In genomic region chr2:42879913-42880737, GRCh38 we compare ENCODE assay signal across 2 cellular contexts.
A peak's percentile ranks its signal among the peaks of the same experiment; 100 is the strongest.
TF ChIP-seq lines count a peak whose summit lies in the region.

No MANE protein-coding gene starts in this region.

TF ChIP-seq in endothelial cell of umbilical vein, 7 proteins besides CTCF, POLR2A, EP300 and RAD21 (continued from another document):
- peak; percentile 34 for TF ChIP-seq GATA2 (IDR thresholded peaks at IDR 0.05; ENCODE audit: insufficient read depth, insufficient read length, low read depth, low read length)

TF ChIP-seq in HepG2, 621 proteins besides CTCF, POLR2A, EP300 and RAD21 (continued from another document):
- TF ChIP-seq, protein P1, sequence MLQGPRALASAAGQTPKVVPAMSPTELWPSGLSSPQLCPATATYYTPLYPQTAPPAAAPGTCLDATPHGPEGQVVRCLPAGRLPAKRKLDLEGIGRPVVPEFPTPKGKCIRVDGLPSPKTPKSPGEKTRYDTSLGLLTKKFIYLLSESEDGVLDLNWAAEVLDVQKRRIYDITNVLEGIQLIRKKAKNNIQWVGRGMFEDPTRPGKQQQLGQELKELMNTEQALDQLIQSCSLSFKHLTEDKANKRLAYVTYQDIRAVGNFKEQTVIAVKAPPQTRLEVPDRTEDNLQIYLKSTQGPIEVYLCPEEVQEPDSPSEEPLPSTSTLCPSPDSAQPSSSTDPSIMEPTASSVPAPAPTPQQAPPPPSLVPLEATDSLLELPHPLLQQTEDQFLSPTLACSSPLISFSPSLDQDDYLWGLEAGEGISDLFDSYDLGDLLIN (CRISPR knock-in tag; IDR thresholded peaks at IDR 0.05; ENCODE audit: borderline replicate concordance) = no peak
- TF ChIP-seq MED8 (CRISPR knock-in tag; IDR thresholded peaks at IDR 0.05; ENCODE audit: insufficient replicate concordance) = no peak
- TF ChIP-seq ZNF747 (CRISPR knock-in tag; IDR thresholded peaks at IDR 0.05; ENCODE audit: borderline replicate concordance) = no peak
- TF ChIP-seq LRRFIP1 (CRISPR knock-in tag; conservative IDR thresholded peaks at IDR 0.05) = no peak
- TF ChIP-seq ZFP82 (CRISPR knock-in tag; IDR thresholded peaks at IDR 0.05; ENCODE audit: borderline replicate concordance) = no peak
- TF ChIP-seq ZNF687 (CRISPR knock-in tag; IDR thresholded peaks at IDR 0.05) = peak; percentile 42; the same call in 1 of the 2 replicates
- TF ChIP-seq ZZZ3 (CRISPR knock-in tag; IDR thresholded peaks at IDR 0.05; ENCODE audit: borderline replicate concordance) = no peak
- no peak for TF ChIP-seq ZNF24 (IDR thresholded peaks at IDR 0.05)
- no peak for TF ChIP-seq SP1 (IDR thresholded peaks at IDR 0.05)
- no peak for TF ChIP-seq SP1 (CRISPR knock-in tag; IDR thresholded peaks at IDR 0.05)
- TF ChIP-seq, protein P2, sequence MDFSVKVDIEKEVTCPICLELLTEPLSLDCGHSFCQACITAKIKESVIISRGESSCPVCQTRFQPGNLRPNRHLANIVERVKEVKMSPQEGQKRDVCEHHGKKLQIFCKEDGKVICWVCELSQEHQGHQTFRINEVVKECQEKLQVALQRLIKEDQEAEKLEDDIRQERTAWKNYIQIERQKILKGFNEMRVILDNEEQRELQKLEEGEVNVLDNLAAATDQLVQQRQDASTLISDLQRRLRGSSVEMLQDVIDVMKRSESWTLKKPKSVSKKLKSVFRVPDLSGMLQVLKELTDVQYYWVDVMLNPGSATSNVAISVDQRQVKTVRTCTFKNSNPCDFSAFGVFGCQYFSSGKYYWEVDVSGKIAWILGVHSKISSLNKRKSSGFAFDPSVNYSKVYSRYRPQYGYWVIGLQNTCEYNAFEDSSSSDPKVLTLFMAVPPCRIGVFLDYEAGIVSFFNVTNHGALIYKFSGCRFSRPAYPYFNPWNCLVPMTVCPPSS (IDR thresholded peaks at IDR 0.05) = no peak
- no peak for TF ChIP-seq PRPF4 (IDR thresholded peaks at IDR 0.05; ENCODE audit: low read depth, low read length, poor library complexity, severe bottlenecking)
- no peak for TF ChIP-seq ZNF251 (CRISPR knock-in tag; IDR thresholded peaks at IDR 0.05)
- no peak for TF ChIP-seq ZNF672 (CRISPR knock-in tag; IDR thresholded peaks at IDR 0.05)
- TF ChIP-seq BCL6 (CRISPR knock-in tag; IDR thresholded peaks at IDR 0.05) = no peak
- TF ChIP-seq, protein P3, sequence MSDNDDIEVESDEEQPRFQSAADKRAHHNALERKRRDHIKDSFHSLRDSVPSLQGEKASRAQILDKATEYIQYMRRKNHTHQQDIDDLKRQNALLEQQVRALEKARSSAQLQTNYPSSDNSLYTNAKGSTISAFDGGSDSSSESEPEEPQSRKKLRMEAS (IDR thresholded peaks at IDR 0.05) = no peak
- TF ChIP-seq HDAC2 (CRISPR knock-in tag; IDR thresholded peaks at IDR 0.05) = no peak
- TF ChIP-seq FOXC1 (CRISPR knock-in tag; IDR thresholded peaks at IDR 0.05; ENCODE audit: borderline replicate concordance) = no peak
- TF ChIP-seq GATA4 (IDR thresholded peaks at IDR 0.05; ENCODE audit: borderline replicate concordance, low read depth) = no peak
- no peak for TF ChIP-seq CREBL2 (CRISPR knock-in tag; IDR thresholded peaks at IDR 0.05; ENCODE audit: borderline replicate concordance)
- TF ChIP-seq, protein P4, sequence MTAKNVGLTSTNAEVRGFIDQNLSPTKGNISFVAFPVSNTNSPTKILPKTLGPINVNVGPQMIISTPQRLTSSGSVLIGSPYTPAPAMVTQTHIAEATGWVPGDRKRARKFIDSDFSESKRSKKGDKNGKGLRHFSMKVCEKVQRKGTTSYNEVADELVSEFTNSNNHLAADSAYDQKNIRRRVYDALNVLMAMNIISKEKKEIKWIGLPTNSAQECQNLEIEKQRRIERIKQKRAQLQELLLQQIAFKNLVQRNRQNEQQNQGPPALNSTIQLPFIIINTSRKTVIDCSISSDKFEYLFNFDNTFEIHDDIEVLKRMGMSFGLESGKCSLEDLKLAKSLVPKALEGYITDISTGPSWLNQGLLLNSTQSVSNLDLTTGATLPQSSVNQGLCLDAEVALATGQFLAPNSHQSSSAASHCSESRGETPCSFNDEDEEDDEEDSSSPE (CRISPR knock-in tag; IDR thresholded peaks at IDR 0.05) = no peak
- TF ChIP-seq, protein P5, sequence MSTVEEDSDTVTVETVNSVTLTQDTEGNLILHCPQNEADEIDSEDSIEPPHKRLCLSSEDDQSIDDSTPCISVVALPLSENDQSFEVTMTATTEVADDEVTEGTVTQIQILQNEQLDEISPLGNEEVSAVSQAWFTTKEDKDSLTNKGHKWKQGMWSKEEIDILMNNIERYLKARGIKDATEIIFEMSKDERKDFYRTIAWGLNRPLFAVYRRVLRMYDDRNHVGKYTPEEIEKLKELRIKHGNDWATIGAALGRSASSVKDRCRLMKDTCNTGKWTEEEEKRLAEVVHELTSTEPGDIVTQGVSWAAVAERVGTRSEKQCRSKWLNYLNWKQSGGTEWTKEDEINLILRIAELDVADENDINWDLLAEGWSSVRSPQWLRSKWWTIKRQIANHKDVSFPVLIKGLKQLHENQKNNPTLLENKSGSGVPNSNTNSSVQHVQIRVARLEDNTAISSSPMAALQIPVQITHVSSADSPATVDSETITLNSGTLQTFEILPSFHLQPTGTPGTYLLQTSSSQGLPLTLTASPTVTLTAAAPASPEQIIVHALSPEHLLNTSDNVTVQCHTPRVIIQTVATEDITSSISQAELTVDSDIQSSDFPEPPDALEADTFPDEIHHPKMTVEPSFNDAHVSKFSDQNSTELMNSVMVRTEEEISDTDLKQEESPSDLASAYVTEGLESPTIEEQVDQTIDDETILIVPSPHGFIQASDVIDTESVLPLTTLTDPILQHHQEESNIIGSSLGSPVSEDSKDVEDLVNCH (CRISPR knock-in tag; IDR thresholded peaks at IDR 0.05) = no peak
- no peak for TF ChIP-seq NCOA2 (CRISPR knock-in tag; IDR thresholded peaks at IDR 0.05)
- TF ChIP-seq JUN (CRISPR knock-in tag; IDR thresholded peaks at IDR 0.05) = no peak
- TF ChIP-seq ZNF510 (CRISPR knock-in tag; IDR thresholded peaks at IDR 0.05; ENCODE audit: low read depth) = no peak
- 0 out of 2 replicates have a peak, but pooled peaks have one; percentile 28 for TF ChIP-seq ZNF605 (CRISPR knock-in tag; IDR thresholded peaks at IDR 0.05)
- no peak for TF ChIP-seq HNRNPLL (IDR thresholded peaks at IDR 0.05; ENCODE audit: low read depth, low read length, poor library complexity, severe bottlenecking)
- TF ChIP-seq ZSCAN30 (CRISPR knock-in tag; IDR thresholded peaks at IDR 0.05) = no peak
- no peak for TF ChIP-seq THAP7 (CRISPR knock-in tag; IDR thresholded peaks at IDR 0.05)
- no peak for TF ChIP-seq SAFB2 (CRISPR knock-in tag; IDR thresholded peaks at IDR 0.05; ENCODE audit: borderline replicate concordance, low read depth)
- peak; percentile 39; the same call in 1 of the 2 replicates for TF ChIP-seq KDM1A (CRISPR knock-in tag; IDR thresholded peaks at IDR 0.05)
- peak; percentile 46 for TF ChIP-seq ZMYM3 (CRISPR knock-in tag; IDR thresholded peaks at IDR 0.05)
- no peak for TF ChIP-seq FOXO4 (CRISPR knock-in tag; conservative IDR thresholded peaks at IDR 0.05)
- peak; percentile 98 for TF ChIP-seq ZNF768 (CRISPR knock-in tag; IDR thresholded peaks at IDR 0.05)
- no peak for TF ChIP-seq GZF1 (CRISPR knock-in tag; IDR thresholded peaks at IDR 0.05)
- no peak for TF ChIP-seq ZNF776 (CRISPR knock-in tag; IDR thresholded peaks at IDR 0.05)
- no peak for TF ChIP-seq ZFP1 (CRISPR knock-in tag; IDR thresholded peaks at IDR 0.05)
- no peak for TF ChIP-seq CAMTA2 (CRISPR knock-in tag; IDR thresholded peaks at IDR 0.05; ENCODE audit: borderline replicate concordance)
